8 cellular contexts compared by ENCODE assay signal in the genomic region with DNA sequence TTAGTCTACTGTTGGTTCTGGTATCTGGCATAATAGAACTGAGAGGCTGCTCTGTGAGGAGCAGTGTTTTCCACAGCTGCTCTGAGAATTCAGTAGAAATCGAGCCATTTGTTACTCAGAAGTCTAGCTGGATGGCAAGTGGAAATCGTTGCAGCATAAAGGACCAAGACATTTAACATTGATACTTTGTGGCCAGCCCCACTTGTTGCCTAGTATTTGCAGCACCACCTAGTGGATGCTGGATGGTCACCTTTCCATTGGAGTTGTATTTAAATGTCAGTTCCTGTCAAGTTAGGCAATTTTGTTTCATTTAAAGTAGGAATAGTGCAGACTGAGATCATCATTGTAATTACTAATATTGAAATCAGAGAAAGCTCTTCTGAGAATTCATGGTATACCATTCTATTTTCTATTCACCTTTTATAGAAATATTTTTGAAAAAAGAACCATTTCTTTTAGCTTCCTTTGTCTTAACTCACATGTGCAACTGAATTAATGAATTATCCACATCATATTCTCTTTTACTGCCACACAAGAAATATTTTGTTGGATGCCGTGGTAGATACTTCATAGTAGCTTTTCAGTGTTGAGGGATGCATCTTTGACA.
DNase-seq lines count a peak whose midpoint lies in the region; ATAC-seq and TF ChIP-seq lines count a peak whose summit lies in the region.

No MANE protein-coding gene starts in this region.

- no peak overlapping the region for H2AFZ ChIP-seq in SU-DHL-6 (ENCODE audit: low read depth, low read length, severe bottlenecking)

- TF ChIP-seq CTCF in LNCAP (IDR thresholded peaks at IDR 0.05) (peak; percentile 74), SU-DHL-6 (IDR thresholded peaks at IDR 0.05; ENCODE audit: insufficient read depth, low read length, poor library complexity, severe bottlenecking) (peak; percentile 84), ascending aorta (IDR thresholded peaks at IDR 0.05) (peak; percentile 29 to 67 (median 54))

- peaks cover 30% of the 10 kb centered on the region for H3K36me3 ChIP-seq in SU-DHL-6 (ENCODE audit: low read length)
- H3K36me3 ChIP-seq in ascending aorta, result no peaks in the 10 kb centered on the region
- H3K36me3 ChIP-seq in iPS DF 6.9 (ENCODE audit: control insufficient read depth, insufficient read depth, low read length), result no peaks in the 10 kb centered on the region; the same call in 1 of the 2 replicates

- no peaks in the 10 kb centered on the region for H3K9me2 ChIP-seq in SU-DHL-6 (replicated peaks; ENCODE audit: insufficient read depth, low read length)

- H3K9me3 ChIP-seq in SU-DHL-6 (ENCODE audit: insufficient read depth, low read length), result no peaks in the 10 kb centered on the region
- no peaks in the 10 kb centered on the region for H3K9me3 ChIP-seq in ascending aorta
- H3K9me3 ChIP-seq in iPS DF 6.9 (ENCODE audit: control insufficient read depth, insufficient read depth, low read length), result no peaks in the 10 kb centered on the region

- intact Hi-C loops in ascending aorta (cut with DNase I), result no loop called here

- H4K20me1 ChIP-seq in SU-DHL-6 (ENCODE audit: low read depth, low read length), result peaks cover 6% of the 10 kb centered on the region; the same call in 1 of the 2 replicates

- peak; percentile 70 for DNase-seq in EH (ENCODE audit: low read depth)
- DNase-seq in ascending aorta (ENCODE audit: low spot score in 2 of 2), result peak in 1 of 2 donors; percentile 76
- DNase-seq in iPS DF 6.9 (ENCODE audit: low read depth, low spot score), result peak; percentile 39
- peak; percentile 53 to 66 for DNase-seq in stimulated activated CD4-positive, alpha-beta T cell treated with anti-CD3 and anti-CD28 coated beads, Interleukin-15, amount 100 ng/mL, for 48 hours (ENCODE audit: low read depth in 2 of 2)

- H3K27me3 ChIP-seq in SU-DHL-6 (ENCODE audit: low read length), result no peaks in the 10 kb centered on the region
- H3K27me3 ChIP-seq in ascending aorta, result no peaks in the 10 kb centered on the region
- no peaks in the 10 kb centered on the region for H3K27me3 ChIP-seq in iPS DF 6.9 (ENCODE audit: control insufficient read depth, insufficient read depth, low read length)

- H3K4me1 ChIP-seq in ascending aorta, result peaks cover 0 to 9% of the 10 kb centered on the region in 2 donors
- no peaks in the 10 kb centered on the region for H3K4me1 ChIP-seq in iPS DF 6.9 (ENCODE audit: control insufficient read depth, insufficient read depth, low read length)

- H3K9ac ChIP-seq in SU-DHL-6 (ENCODE audit: low read length), result no peak overlapping the region

- H3K27ac ChIP-seq in SU-DHL-6 (ENCODE audit: low read depth, low read length), result no peak overlapping the region
- peak overlapping the region in 1 of 2 donors; percentile 15 for H3K27ac ChIP-seq in ascending aorta
- no peak overlapping the region for H3K27ac ChIP-seq in iPS DF 6.9 (ENCODE audit: low read length)

- peaks cover 29% of the 10 kb centered on the region for H3F3A ChIP-seq in SU-DHL-6 (ENCODE audit: insufficient read depth)

- ATAC-seq in GM21576 (IDR thresholded peaks at IDR 0.05; ENCODE audit: unreplicated experiment) (peak; percentile 73), HG03135 (IDR thresholded peaks at IDR 0.05; ENCODE audit: unreplicated experiment) (no peak)

- whole genome bisulfite sequencing in iPS DF 6.9 (ENCODE audit: insufficient coverage, insufficient read length), result no CpG with 5 or more reads among the region's 3 CpGs

- peaks cover 98% of the 10 kb centered on the region for H3K79me2 ChIP-seq in SU-DHL-6 (ENCODE audit: insufficient read depth, low read length)

- H3K4me3 ChIP-seq in SU-DHL-6 (ENCODE audit: insufficient read depth, low read length, poor library complexity, severe bottlenecking) (no peak overlapping the region), ascending aorta (no peak overlapping the region), iPS DF 6.9 (ENCODE audit: low read length) (no peak overlapping the region)

- no peak overlapping the region for H3K4me2 ChIP-seq in SU-DHL-6 (ENCODE audit: low read depth, low read length, poor library complexity, severe bottlenecking)
